Comparison of ENCODE assay signal across 22 cellular contexts in genomic region chr10:131174651-131175540, GRCh38.
"Had no signal": no experiment of that assay in that cellular context is flagged by ENCODE, and none has a peak within 500 bp of the region (broad histone marks: within the 10 kb centered on the region; RNA-seq: fewer than 3 reads in every experiment).

No MANE protein-coding gene starts in this region.

- H3K4me3 ChIP-seq: breast epithelium, gastroesophageal sphincter, heart left ventricle, prostate gland, right atrium auricular region, SK-N-MC, skin epidermis, suprapubic skin had no signal

- H3K27me3 ChIP-seq: right atrium auricular region had no signal

- H3K4me1 Mint-ChIP-seq: natural killer cell, WTC11 had no signal

- H3K9me3 Mint-ChIP-seq: activated T-helper 2 cell treated with anti-CD3 and anti-CD28 coated beads, Interferon-gamma antibody, Interleukin-2, Interleukin-4, amounts not matched to agents 10 μg/mL and 5 μg/mL and 100 μg/mL, durations not matched to agents 14 hours and 24 hours and 36 hours had no signal

- H3K36me3 Mint-ChIP-seq: activated CD4-positive, alpha-beta memory T cell treated with anti-CD3 and anti-CD28 coated beads for 36 hours; natural killer cell had no signal

- ATAC-seq: gastroesophageal sphincter, heart left ventricle, natural killer cell, WTC11 had no signal

- H3K4me3 Mint-ChIP-seq: activated CD4-positive, alpha-beta memory T cell treated with anti-CD3 and anti-CD28 coated beads for 36 hours; activated T-cell treated with anti-CD3 and anti-CD28 coated beads, Interleukin-2, amount 50 U/mL, for 24 hours; natural killer cell; stimulated activated naive CD8-positive, alpha-beta T cell treated with anti-CD3 and anti-CD28 coated beads, Interleukin-15, Interleukin-2, amounts not matched to agents 100 ng/mL and 50 ng/mL, for 24 hours; WTC11 had no signal

- H3K27me3 Mint-ChIP-seq: activated CD4-positive, alpha-beta memory T cell treated with anti-CD3 and anti-CD28 coated beads for 36 hours; activated T-cell treated with anti-CD3 and anti-CD28 coated beads, Interleukin-2, amount 50 U/mL, for 24 hours; stimulated activated naive CD8-positive, alpha-beta T cell treated with anti-CD3 and anti-CD28 coated beads, Interleukin-15, Interleukin-2, amounts not matched to agents 100 ng/mL and 50 ng/mL, for 24 hours had no signal

- DNase-seq: activated CD4-positive, alpha-beta memory T cell treated with anti-CD3 and anti-CD28 coated beads for 36 hours; activated CD4-positive, alpha-beta T cell treated with anti-CD3 and anti-CD28 coated beads for 4 hours; activated naive CD4-positive, alpha-beta T cell treated with anti-CD3 and anti-CD28 coated beads, Interleukin-2, amount 50 U/mL, for 16 hours; activated T-cell treated with anti-CD3 and anti-CD28 coated beads, Interleukin-2, amount 50 U/mL, for 24 hours; cortex of kidney; effector CD4-positive, alpha-beta T cell; heart left ventricle; mesendoderm; natural killer cell; stimulated activated CD4-positive, alpha-beta T cell treated with anti-CD3 and anti-CD28 coated beads, Interleukin-15, amount 100 ng/mL, for 24 hours; stimulated activated CD4-positive, alpha-beta T cell treated with anti-CD3 and anti-CD28 coated beads, Interleukin-2, amount 100 ng/mL, for 48 hours; trophoblast cell had no signal

- H3K27ac Mint-ChIP-seq: activated CD4-positive, alpha-beta memory T cell treated with anti-CD3 and anti-CD28 coated beads for 36 hours; activated T-cell treated with anti-CD3 and anti-CD28 coated beads, Interleukin-2, amount 50 U/mL, for 24 hours; activated T-helper 2 cell treated with anti-CD3 and anti-CD28 coated beads, Interferon-gamma antibody, Interleukin-2, Interleukin-4, amounts not matched to agents 10 μg/mL and 5 μg/mL and 100 μg/mL, durations not matched to agents 14 hours and 24 hours and 36 hours; stimulated activated naive CD8-positive, alpha-beta T cell treated with anti-CD3 and anti-CD28 coated beads, Interleukin-15, Interleukin-2, amounts not matched to agents 100 ng/mL and 50 ng/mL, for 24 hours; WTC11 had no signal

- H3K27ac ChIP-seq: breast epithelium, gastroesophageal sphincter, heart left ventricle, prostate gland, right atrium auricular region, SK-N-MC, skin epidermis, suprapubic skin had no signal

- H3K36me3 ChIP-seq: breast epithelium, gastroesophageal sphincter, heart left ventricle, prostate gland, right atrium auricular region, suprapubic skin had no signal

- H3K4me1 ChIP-seq: breast epithelium, gastroesophageal sphincter, prostate gland, right atrium auricular region had no signal

- H3K9me3 ChIP-seq: breast epithelium, gastroesophageal sphincter, heart left ventricle, prostate gland, right atrium auricular region, suprapubic skin had no signal
